27 cellular contexts compared by ENCODE assay signal in the genomic region with DNA sequence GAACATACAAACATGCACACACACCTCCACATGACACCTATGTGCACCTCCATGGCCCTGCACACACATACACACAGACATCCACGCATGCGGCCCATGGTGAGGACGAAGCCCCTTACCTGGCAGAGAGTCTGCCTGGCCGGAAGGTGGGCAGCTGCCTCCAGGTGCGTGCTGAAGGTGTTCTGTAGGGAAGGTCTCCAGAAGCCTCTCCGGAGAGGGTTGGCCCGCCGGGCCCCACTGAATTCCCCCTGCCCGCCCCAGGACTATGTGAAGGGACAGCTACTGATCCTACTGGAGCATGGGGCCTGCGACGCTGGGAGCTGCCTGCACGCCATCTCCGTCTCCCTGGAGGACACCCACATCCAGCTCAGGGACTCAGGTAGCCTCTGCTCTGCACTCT. TPM values are rescaled to one million over a fixed set of nuclear protein-coding genes. Genes with fewer than 3 reads are reported as not detected.
DNase-seq lines count a peak whose midpoint lies in the region; ATAC-seq, FAIRE-seq and TF ChIP-seq lines count a peak whose summit lies in the region.
"Had no signal": no experiment of that assay in that cellular context is flagged by ENCODE, and none has a peak within 500 bp of the region (broad histone marks: within the 10 kb centered on the region; RNA-seq: fewer than 3 reads in every experiment).

No MANE protein-coding gene starts in this region.

- TF ChIP-seq CTCF in H1 (IDR thresholded peaks at IDR 0.05; ENCODE audit: control extremely low read depth in 1 of 3, insufficient read depth in 1 of 3, low read depth in 1 of 3, low read length in 3 of 3) (no peak), body of pancreas (IDR thresholded peaks at IDR 0.05) (no peak)

- H3K4me2 ChIP-seq in H1 (ENCODE audit: insufficient read depth in 1 of 2, low read depth in 2 of 2, low read length in 2 of 2) (no peak overlapping the region), neuronal stem cell (ENCODE audit: insufficient read depth, low read length, poor library complexity, severe bottlenecking) (no peak overlapping the region)

- ATAC-seq in Right ventricle myocardium superior (ENCODE audit: poor library complexity), result no peak
- no peak for ATAC-seq in body of pancreas
- ATAC-seq: GM12878 had no signal

- WGBS in H1 (ENCODE audit: extremely low coverage in 1 of 2, insufficient coverage in 1 of 2, insufficient read length in 1 of 2, insufficient replicate concordance in 2 of 2, low coverage in 1 of 2, low lambda C conversion rate in 2 of 2, missing lambda C conversion rate in 1 of 2), 2 experiments, result 93% methylated on average over 11 of the region's 13 CpGs; no CpG with 5 or more reads in 1 of the 2 experiments
- no CpG with 5 or more reads among the region's 13 CpGs for WGBS in neuronal stem cell (ENCODE audit: extremely low coverage in 2 of 2, insufficient read length in 2 of 2, insufficient replicate concordance in 1 of 2), 2 donors
- 79 to 89% methylated on average over 9 to 13 of the region's 13 CpGs for WGBS in body of pancreas, 2 donors

- no peak overlapping the region for H4K5ac ChIP-seq in H1 (ENCODE audit: insufficient read length, low read depth, low read length)

- H3K18ac ChIP-seq in H1 (ENCODE audit: extremely low read depth, low read length), result no peak overlapping the region
- no peak overlapping the region for H3K18ac ChIP-seq in neuronal stem cell (ENCODE audit: low read length)

- H2BK5ac ChIP-seq in H1 (ENCODE audit: low read depth, low read length) (0 out of 2 replicates have a peak overlapping the region, but pooled peaks have one; percentile 49), neuronal stem cell (ENCODE audit: low read length) (no peak overlapping the region)

- H3K36me3 ChIP-seq in H7 (replicated peaks; ENCODE audit: control insufficient read depth, insufficient read depth, low read length), result no peaks in the 10 kb centered on the region
- no peaks in the 10 kb centered on the region for H3K36me3 ChIP-seq in H1 (ENCODE audit: control insufficient read depth in 2 of 4, insufficient read depth in 4 of 4, low read length in 3 of 4)
- no peaks in the 10 kb centered on the region for H3K36me3 ChIP-seq in neuronal stem cell (replicated peaks in 1 of 2; ENCODE audit: control insufficient read depth in 2 of 2, insufficient read depth in 2 of 2, low read length in 2 of 2)
- no peaks in the 10 kb centered on the region for H3K36me3 ChIP-seq in body of pancreas (replicated peaks in 1 of 2; ENCODE audit: insufficient read depth in 1 of 2, low read depth in 2 of 2)
- H3K36me3 ChIP-seq: BE2C, BLaER1 had no signal

- H3K56ac ChIP-seq in H1 (replicated peaks; ENCODE audit: insufficient read length, low read depth, low read length), result no peak overlapping the region

- H2AFZ ChIP-seq in H1 (ENCODE audit: low read length) (no peak overlapping the region), neuronal stem cell (ENCODE audit: low read length) (no peak overlapping the region)

- H4K8ac ChIP-seq in H1 (ENCODE audit: extremely low read depth, insufficient read depth, low read length), result peak overlapping the region; percentile 29; the same call in 1 of the 2 replicates
- no peak overlapping the region for H4K8ac ChIP-seq in neuronal stem cell (ENCODE audit: low read depth, low read length)

- H2BK12ac ChIP-seq in H1 (ENCODE audit: low read depth, low read length) (no peak overlapping the region), neuronal stem cell (ENCODE audit: low read length) (no peak overlapping the region)

- CTCF ChIA-PET in H1 (lab: Charles Lee; ENCODE audit: partially characterized antibody), result interaction anchor here (1.0 to 12.9 kb wide), 7 partner anchors 7 to 68 kb away, joined by 3 to 120 read pairs (median 107); no protein-coding TSS in a partner anchor

- TF ChIP-seq RAD21 in H1 (IDR thresholded peaks at IDR 0.05 in 1 of 2, conservative IDR thresholded peaks at IDR 0.05 in 1 of 2; ENCODE audit: low read depth in 2 of 2, low read length in 2 of 2), result no peak

- H3K4me1 ChIP-seq in H1 (replicated peaks in 1 of 4; ENCODE audit: control insufficient read depth in 3 of 4, insufficient read depth in 4 of 4, low read length in 3 of 4), result peaks cover 0 to 15% (median 6%) of the 10 kb centered on the region in 4 experiments; a peak in 6 of 7 replicates
- H3K4me1 ChIP-seq in neuronal stem cell (ENCODE audit: control insufficient read depth in 2 of 2, insufficient read depth in 1 of 2, low read depth in 1 of 2, low read length in 2 of 2), result peaks cover 4 to 27% of the 10 kb centered on the region in 2 donors
- no peaks in the 10 kb centered on the region for H3K4me1 ChIP-seq in body of pancreas

- peak overlapping the region; percentile 36 for H3K23ac ChIP-seq in H1 (ENCODE audit: insufficient read length)
- H3K23ac ChIP-seq in neuronal stem cell (ENCODE audit: low read depth, low read length, poor library complexity), result peak overlapping the region; percentile 8

- H3K27ac ChIP-seq in H1 (ENCODE audit: low read depth, low read length) (no peak overlapping the region), neuronal stem cell (replicated peaks; ENCODE audit: low read length) (no peak overlapping the region), body of pancreas (no peak overlapping the region)
- H3K27ac ChIP-seq: BLaER1 had no signal

- H2BK15ac ChIP-seq in H1 (ENCODE audit: low read length), result no peak overlapping the region
- H2BK15ac ChIP-seq in neuronal stem cell (ENCODE audit: low read length), result peak overlapping the region; percentile 35

- DNase-seq in Right ventricle myocardium superior, result peak; percentile 34
- DNase-seq in cardiac septum (ENCODE audit: low spot score), result no peak
- peak; percentile 51 for DNase-seq in H7
- DNase-seq in H1 (ENCODE audit: low read depth in 1 of 2, low spot score in 2 of 2), result no peak
- DNase-seq in neuronal stem cell (ENCODE audit: low spot score), result no peak
- DNase-seq in activated CD4-positive, alpha-beta T cell treated with anti-CD3 and anti-CD28 coated beads for 4 hours, result no peak
- DNase-seq in body of pancreas, result no peak
- DNase-seq: 8988T; ACHN; BE2C; C1 segment of cervical spinal cord; CD4-positive, alpha-beta memory T cell; CD4-positive, CD25-positive, alpha-beta regulatory T cell; CD8-positive, alpha-beta memory T cell; COR-L47; DMS 273 treated with DMSO at 0.1 percent for 48 hours; DMS153; DMS53; DMS79; DND-41; EL; GDM1 had no signal

- no peak overlapping the region for H2BK20ac ChIP-seq in H1 (ENCODE audit: low read length)

- H3K9me3 ChIP-seq in H1 (ENCODE audit: insufficient read depth in 2 of 2, low read depth in 1 of 2, low read length in 1 of 2) (no peaks in the 10 kb centered on the region), neuronal stem cell (replicated peaks in 1 of 2; ENCODE audit: control insufficient read depth in 2 of 2, insufficient read depth in 1 of 2, low read depth in 1 of 2, low read length in 2 of 2) (no peaks in the 10 kb centered on the region), body of pancreas (no peaks in the 10 kb centered on the region)
- H3K9me3 ChIP-seq: BE2C, BLaER1 had no signal

- H3K9ac ChIP-seq in H1 (replicated peaks in 1 of 4; ENCODE audit: extremely low read depth in 1 of 4, low read depth in 3 of 4, low read length in 3 of 4) (no peak overlapping the region), neuronal stem cell (ENCODE audit: low read depth, low read length, poor library complexity) (no peak overlapping the region)
- H3K9ac ChIP-seq: BLaER1 had no signal

- H4K20me1 ChIP-seq in H1 (replicated peaks in 1 of 2; ENCODE audit: control insufficient read depth in 1 of 2, insufficient read depth in 2 of 2, low read length in 2 of 2), result no peaks in the 10 kb centered on the region
- H4K20me1 ChIP-seq: BLaER1 had no signal

- intact Hi-C loops in Right ventricle myocardium superior (cut with DNase I), result no loop called here
- intact Hi-C loops in cardiac septum (cut with DNase I), result no loop called here
- intact Hi-C loops in body of pancreas (cut with DNase I), result no loop called here

- H3K27me3 ChIP-seq in H7 (ENCODE audit: control insufficient read depth, insufficient read depth, low read length) (no peaks in the 10 kb centered on the region; the same call in 1 of the 2 replicates), H1 (replicated peaks in 1 of 4; ENCODE audit: control insufficient read depth in 3 of 4, extremely low read depth in 1 of 4, insufficient read depth in 3 of 4, low read length in 3 of 4) (peaks cover 0 to under 1% (median 0%) of the 10 kb centered on the region in 4 experiments; a peak in 3 of 7 replicates), neuronal stem cell (ENCODE audit: control insufficient read depth in 3 of 3, insufficient read depth in 3 of 3, low read depth in 1 of 3, low read length in 3 of 3) (peaks cover 0 to 3% (median 0%) of the 10 kb centered on the region in 3 experiments), body of pancreas (no peaks in the 10 kb centered on the region)
- H3K27me3 ChIP-seq: BE2C, BLaER1 had no signal

- TF ChIP-seq EP300 in H1 (IDR thresholded peaks at IDR 0.05; ENCODE audit: borderline replicate concordance in 1 of 2, low read depth in 2 of 2, low read length in 2 of 2), result no peak

- H3K23me2 ChIP-seq in H1 (ENCODE audit: low read depth, low read length), result no peaks in the 10 kb centered on the region

- no peak overlapping the region for H4K91ac ChIP-seq in H1 (replicated peaks; ENCODE audit: insufficient read length, low read length)
- H4K91ac ChIP-seq in neuronal stem cell (ENCODE audit: low read depth, low read length, poor library complexity), result no peak overlapping the region

- POLR2A ChIA-PET in H1 (lab: Charles Lee; ENCODE audit: partially characterized antibody), result interaction anchor here (0.8 kb wide), 1 partner anchor 16 kb away, joined by 3 read pairs; no protein-coding TSS in a partner anchor

- H3K79me1 ChIP-seq in H1 (ENCODE audit: low read depth, low read length) (no peaks in the 10 kb centered on the region), neuronal stem cell (ENCODE audit: low read depth, low read length) (no peaks in the 10 kb centered on the region)

- FAIRE-seq in H1 (lab: Jason Lieb, UNC), result no peak
- FAIRE-seq: A204.1, GM12878, GM12892, GM18507 had no signal

- H3K79me2 ChIP-seq in H1 (ENCODE audit: control insufficient read depth in 1 of 2, insufficient read depth in 2 of 2, low read length in 2 of 2), result no peaks in the 10 kb centered on the region

- H2AK5ac ChIP-seq in H1 (ENCODE audit: low read depth, low read length) (no peak overlapping the region), neuronal stem cell (ENCODE audit: low read depth, low read length) (no peak overlapping the region)

- H3K14ac ChIP-seq in H1 (ENCODE audit: insufficient read length), result no peak overlapping the region
- no peak overlapping the region for H3K14ac ChIP-seq in neuronal stem cell (ENCODE audit: low read length)

- H2BK120ac ChIP-seq in H1 (replicated peaks; ENCODE audit: low read depth, low read length) (no peak overlapping the region), neuronal stem cell (ENCODE audit: low read depth, low read length) (no peak overlapping the region)

- H3K4ac ChIP-seq in H1 (replicated peaks; ENCODE audit: insufficient read length, low read depth, low read length) (no peak overlapping the region), neuronal stem cell (ENCODE audit: low read length) (no peak overlapping the region)

- no peak for TF ChIP-seq POLR2A in H1 (IDR thresholded peaks at IDR 0.05; ENCODE audit: control extremely low read depth in 1 of 2, low read depth in 2 of 2, low read length in 2 of 2)
- no peak for TF ChIP-seq POLR2A in body of pancreas (IDR thresholded peaks at IDR 0.05)

- H3K4me3 ChIP-seq in H7 (ENCODE audit: insufficient read depth, low read depth, low read length) (no peak overlapping the region), H1 (ENCODE audit: extremely low read depth in 1 of 4, insufficient read depth in 2 of 4, low read depth in 3 of 4, low read length in 4 of 4) (no peak overlapping the region), neuronal stem cell (ENCODE audit: low read length in 2 of 2) (no peak overlapping the region), body of pancreas (no peak overlapping the region)
- H3K4me3 ChIP-seq: BLaER1, GM12878 had no signal

RNA-seq across cellular contexts. Expression of a gene that starts 8.5 kb away (rescaled TPM):
- total RNA-seq in Right ventricle myocardium superior (5.2 TPM), cardiac septum (7.0 TPM), body of pancreas (10 to 100 TPM in 1 of 2 donors, 1 to 10 TPM in 1; 9.9 to 13.2 TPM)
- 0.04 and 0.55 TPM in 2 replicates for total RNA-seq in H7 (2014; rRNA removed; shearing (Covaris generic))
- total RNA-seq in H1 (2021; fragmentation: NEBNext Ultra II Directional; extraction: Animal tissue kit (Norgen Biotek cat#: 25700)), result 0.40 and 0.50 TPM in 2 replicates
- polyA plus RNA-seq in H1 (2011; rRNA removed), result 0.51 and 0.89 TPM in 2 replicates
- 0.44 TPM for polyA plus RNA-seq in H1 (2011; cell fraction: cytosol; rRNA removed)
- polyA plus RNA-seq in H1 (2011; cell fraction: nucleus; rRNA removed), result 1.7 TPM
- polyA plus RNA-seq in H1 (2012, experiment 1 of 2), result 0.36 to 0.89 TPM (median 0.75 TPM) in 4 replicates
- 0.35 TPM for polyA plus RNA-seq in H1 (2012, experiment 2 of 2)
- polyA plus RNA-seq in H1 (2013, experiment 1 of 2), result 0.20 TPM
- polyA plus RNA-seq in H1 (2013, experiment 2 of 2), result 0.13 TPM
- polyA minus RNA-seq in H1 (2011; rRNA and poly(A)+ RNA removed), result 0.05 and 0.13 TPM in 2 replicates
- polyA minus RNA-seq in H1 (2011; cell fraction: cytosol; rRNA and poly(A)+ RNA removed), result not detected
- polyA minus RNA-seq in H1 (2011; cell fraction: nucleus; rRNA and poly(A)+ RNA removed), result 0.70 TPM
- polyA plus RNA-seq in neuronal stem cell (2013, experiment 1 of 2), result 6.2 TPM
- 6.1 TPM for polyA plus RNA-seq in neuronal stem cell (2013, experiment 2 of 2)
- total RNA-seq: GM12878 had no signal
- polyA plus RNA-seq: GM12878 had no signal

RNA-seq across cellular contexts. Expression of a gene that starts 56.3 kb away (rescaled TPM):
- total RNA-seq in Right ventricle myocardium superior, result 12.2 TPM
- 12.8 TPM for total RNA-seq in cardiac septum
- total RNA-seq in H7 (2014; rRNA removed; shearing (Covaris generic)), result 3.4 and 3.8 TPM in 2 replicates
- total RNA-seq in H1 (2021; fragmentation: NEBNext Ultra II Directional; extraction: Animal tissue kit (Norgen Biotek cat#: 25700)), result 2.5 and 3.9 TPM in 2 replicates
- polyA plus RNA-seq in H1 (2011; rRNA removed), result 1.8 and 2.8 TPM in 2 replicates
- polyA plus RNA-seq in H1 (2011; cell fraction: cytosol; rRNA removed), result 2.4 TPM
- polyA plus RNA-seq in H1 (2011; cell fraction: nucleus; rRNA removed), result 9.0 TPM
- polyA plus RNA-seq in H1 (2012, experiment 1 of 2), result 1.8 to 3.1 TPM (median 2.4 TPM) in 4 replicates
- 0.62 TPM for polyA plus RNA-seq in H1 (2012, experiment 2 of 2)
- 1.1 TPM for polyA plus RNA-seq in H1 (2013, experiment 1 of 2)
- polyA plus RNA-seq in H1 (2013, experiment 2 of 2), result 1.2 TPM
- polyA minus RNA-seq in H1 (2011; rRNA and poly(A)+ RNA removed), result 4.0 and 5.4 TPM in 2 replicates
- 1.5 TPM for polyA minus RNA-seq in H1 (2011; cell fraction: cytosol; rRNA and poly(A)+ RNA removed)
- 8.9 TPM for polyA minus RNA-seq in H1 (2011; cell fraction: nucleus; rRNA and poly(A)+ RNA removed)
- 7.1 TPM for polyA plus RNA-seq in neuronal stem cell (2013, experiment 1 of 2)
- 6.8 TPM for polyA plus RNA-seq in neuronal stem cell (2013, experiment 2 of 2)
- total RNA-seq in body of pancreas, result 10 to 100 TPM; 10.9 to 18.8 TPM

Comparison
In these comparisons a context has a peak if more than half of its experiments do, and no peak if none do; other contexts are left out.
1. DNase-seq: peak in Right ventricle myocardium superior (single experiment) and H7 (single experiment); none in cardiac septum (single experiment), H1 (0 of 2), neuronal stem cell (single experiment), activated CD4-positive, alpha-beta T cell treated with anti-CD3 and anti-CD28 coated beads for 4 hours (0 of 2) and body of pancreas (0 of 4).